ENCODE assay signal across 9 cellular contexts in genomic region chr3:181176610-181177009, GRCh38.
DNase-seq lines count a peak whose midpoint lies in the region; TF ChIP-seq lines count a peak whose summit lies in the region.
"Had no signal": no experiment of that assay in that cellular context is flagged by ENCODE, and none has a peak within 500 bp of the region (broad histone marks: within the 10 kb centered on the region; RNA-seq: fewer than 3 reads in every experiment).

No MANE protein-coding gene starts in this region.

- no peaks in the 10 kb centered on the region for H3F3A ChIP-seq in PC-9 (ENCODE audit: insufficient read depth, low read depth)

- no peaks in the 10 kb centered on the region for H3K9me3 ChIP-seq in PC-9 (ENCODE audit: insufficient read depth, low read depth)

- no peaks in the 10 kb centered on the region for H3K4me1 ChIP-seq in PC-9 (replicated peaks; ENCODE audit: insufficient read depth)

- no peaks in the 10 kb centered on the region for H3K4me1 Mint-ChIP-seq in activated CD4-positive, alpha-beta memory T cell treated with anti-CD3 and anti-CD28 coated beads for 36 hours (ENCODE audit: low read depth)
- H3K4me1 Mint-ChIP-seq in activated CD4-positive, alpha-beta memory T cell treated with anti-CD3 and anti-CD28 coated beads, Interleukin-2, amount 10 ng/mL, durations not matched to agents 7 days and 5 days, result no peaks in the 10 kb centered on the region
- H3K4me1 Mint-ChIP-seq: CD8-positive, alpha-beta memory T cell had no signal

- H2AFZ ChIP-seq in PC-9, result no peak overlapping the region

- no peaks in the 10 kb centered on the region for H3K36me3 Mint-ChIP-seq in activated CD4-positive, alpha-beta memory T cell treated with anti-CD3 and anti-CD28 coated beads for 36 hours
- no peaks in the 10 kb centered on the region for H3K36me3 Mint-ChIP-seq in activated CD4-positive, alpha-beta memory T cell treated with anti-CD3 and anti-CD28 coated beads, Interleukin-2, amount 10 ng/mL, durations not matched to agents 7 days and 5 days (ENCODE audit: low read depth)
- H3K36me3 Mint-ChIP-seq: CD8-positive, alpha-beta memory T cell had no signal

- no peak overlapping the region for H3K4me2 ChIP-seq in PC-9

- BruUV-seq in PC-9 (replicated peaks; lab: Mats Ljungman, UMichigan), result no TSS peak

- peak; percentile 74 for TF ChIP-seq CTCF in PC-9 (conservative IDR thresholded peaks at IDR 0.05)

- no peak overlapping the region for H3K27ac ChIP-seq in PC-9

- DNase-seq in activated CD4-positive, alpha-beta memory T cell treated with anti-CD3 and anti-CD28 coated beads for 36 hours, result peak; percentile 34
- DNase-seq in activated CD4-positive, alpha-beta memory T cell treated with anti-CD3 and anti-CD28 coated beads, Interleukin-2, amount 10 ng/mL, durations not matched to agents 7 days and 5 days, result no peak
- DNase-seq in KG1 (lab: John Stamatoyannopoulos, UW), result peak; percentile 1
- peak; percentile 44 to 48 for DNase-seq in PC-9
- peak; percentile 73 to 89 for DNase-seq in T47D (ENCODE audit: low read depth in 1 of 2, low spot score in 1 of 2)
- DNase-seq in kidney tubule cell (ENCODE audit: low spot score), result peak; percentile 59
- peak; percentile 3 for DNase-seq in stimulated activated CD8-positive, alpha-beta memory T cell treated with anti-CD3 and anti-CD28 coated beads, Interleukin-15, amount 100 ng/mL, for 24 hours (ENCODE audit: low read depth)
- no peak for DNase-seq in T1000 (lab: John Stamatoyannopoulos, UW)

- CTCF ChIA-PET in activated CD4-positive, alpha-beta memory T cell treated with anti-CD3 and anti-CD28 coated beads for 36 hours (lab: Charles Lee), result interaction anchor here (1.3 to 1.5 kb wide), 2 partner anchors 188 to 1247 kb away, joined by 3 to 4 read pairs; partner anchors contain the start of gene DNAJC19
- CTCF ChIA-PET in activated CD4-positive, alpha-beta memory T cell treated with anti-CD3 and anti-CD28 coated beads, Interleukin-2, amount 10 ng/mL, durations not matched to agents 7 days and 5 days (lab: Charles Lee), result no interaction called here
- CTCF ChIA-PET in PC-9 (lab: Charles Lee), result no interaction called here

- POLR2A ChIA-PET in activated CD4-positive, alpha-beta memory T cell treated with anti-CD3 and anti-CD28 coated beads for 36 hours (lab: Charles Lee), result no interaction called here
- POLR2A ChIA-PET in activated CD4-positive, alpha-beta memory T cell treated with anti-CD3 and anti-CD28 coated beads, Interleukin-2, amount 10 ng/mL, durations not matched to agents 7 days and 5 days (lab: Charles Lee), result no interaction called here
- POLR2A ChIA-PET in PC-9 (lab: Charles Lee; ENCODE audit: unreplicated experiment), result interaction anchor here (0.6 kb wide), 1 partner anchor 1687 kb away, joined by 3 read pairs; no protein-coding TSS in a partner anchor

- H3K9me2 ChIP-seq in PC-9 (ENCODE audit: insufficient read depth), result no peaks in the 10 kb centered on the region; the same call in 1 of the 2 replicates

- in situ Hi-C loops in T47D (cut with HindIII; ENCODE audit: low pct_unique_long_range_greater_than_20kb, low sequenced_read_pairs), result no loop called here

- H3K27me3 Mint-ChIP-seq in activated CD4-positive, alpha-beta memory T cell treated with anti-CD3 and anti-CD28 coated beads for 36 hours, result no peaks in the 10 kb centered on the region
- no peaks in the 10 kb centered on the region for H3K27me3 Mint-ChIP-seq in activated CD4-positive, alpha-beta memory T cell treated with anti-CD3 and anti-CD28 coated beads, Interleukin-2, amount 10 ng/mL, durations not matched to agents 7 days and 5 days

- H4K20me1 ChIP-seq in PC-9 (ENCODE audit: insufficient read depth), result no peaks in the 10 kb centered on the region

- H3K27ac Mint-ChIP-seq in activated CD4-positive, alpha-beta memory T cell treated with anti-CD3 and anti-CD28 coated beads for 36 hours, result no peak overlapping the region
- H3K27ac Mint-ChIP-seq in activated CD4-positive, alpha-beta memory T cell treated with anti-CD3 and anti-CD28 coated beads, Interleukin-2, amount 10 ng/mL, durations not matched to agents 7 days and 5 days, result no peak overlapping the region
- H3K27ac Mint-ChIP-seq: CD8-positive, alpha-beta memory T cell had no signal

- H3K36me3 ChIP-seq in PC-9 (ENCODE audit: low read depth), result no peaks in the 10 kb centered on the region

- no peak overlapping the region for H3K4me3 Mint-ChIP-seq in activated CD4-positive, alpha-beta memory T cell treated with anti-CD3 and anti-CD28 coated beads for 36 hours
- H3K4me3 Mint-ChIP-seq in activated CD4-positive, alpha-beta memory T cell treated with anti-CD3 and anti-CD28 coated beads, Interleukin-2, amount 10 ng/mL, durations not matched to agents 7 days and 5 days, result no peak overlapping the region
- H3K4me3 Mint-ChIP-seq: CD8-positive, alpha-beta memory T cell had no signal

- no peaks in the 10 kb centered on the region for H3K9me3 Mint-ChIP-seq in activated CD4-positive, alpha-beta memory T cell treated with anti-CD3 and anti-CD28 coated beads for 36 hours
- no peaks in the 10 kb centered on the region for H3K9me3 Mint-ChIP-seq in activated CD4-positive, alpha-beta memory T cell treated with anti-CD3 and anti-CD28 coated beads, Interleukin-2, amount 10 ng/mL, durations not matched to agents 7 days and 5 days
- H3K9me3 Mint-ChIP-seq: CD8-positive, alpha-beta memory T cell had no signal

- intact Hi-C loops in activated CD4-positive, alpha-beta memory T cell treated with anti-CD3 and anti-CD28 coated beads for 36 hours (cut with micrococcal nuclease), result loop anchor here (5.0 to 10.0 kb wide), 2 partner anchors 374 to 542 kb away; no protein-coding TSS in a partner anchor
- intact Hi-C loops in PC-9 (cut with micrococcal nuclease; ENCODE audit: unreplicated experiment), result loop anchor here (10.0 kb wide), 1 partner anchor 372 kb away; no protein-coding TSS in a partner anchor

- no peak overlapping the region for H3K4me3 ChIP-seq in PC-9

- H3K27me3 ChIP-seq in PC-9 (ENCODE audit: insufficient read depth, low read depth), result no peaks in the 10 kb centered on the region

- H3K79me2 ChIP-seq in PC-9 (ENCODE audit: low read depth), result no peaks in the 10 kb centered on the region

Comparison
In these comparisons a context has a peak if more than half of its experiments do, and no peak if none do; other contexts are left out.
1. DNase-seq: peak in activated CD4-positive, alpha-beta memory T cell treated with anti-CD3 and anti-CD28 coated beads for 36 hours (single experiment), KG1 (single experiment), PC-9 (2 of 2), T47D (2 of 2), kidney tubule cell (single experiment) and stimulated activated CD8-positive, alpha-beta memory T cell treated with anti-CD3 and anti-CD28 coated beads, Interleukin-15, amount 100 ng/mL, for 24 hours (single experiment); none in activated CD4-positive, alpha-beta memory T cell treated with anti-CD3 and anti-CD28 coated beads, Interleukin-2, amount 10 ng/mL, durations not matched to agents 7 days and 5 days (single experiment) and T1000 (single experiment).